8 cellular contexts compared by ENCODE assay signal in the genomic region with DNA sequence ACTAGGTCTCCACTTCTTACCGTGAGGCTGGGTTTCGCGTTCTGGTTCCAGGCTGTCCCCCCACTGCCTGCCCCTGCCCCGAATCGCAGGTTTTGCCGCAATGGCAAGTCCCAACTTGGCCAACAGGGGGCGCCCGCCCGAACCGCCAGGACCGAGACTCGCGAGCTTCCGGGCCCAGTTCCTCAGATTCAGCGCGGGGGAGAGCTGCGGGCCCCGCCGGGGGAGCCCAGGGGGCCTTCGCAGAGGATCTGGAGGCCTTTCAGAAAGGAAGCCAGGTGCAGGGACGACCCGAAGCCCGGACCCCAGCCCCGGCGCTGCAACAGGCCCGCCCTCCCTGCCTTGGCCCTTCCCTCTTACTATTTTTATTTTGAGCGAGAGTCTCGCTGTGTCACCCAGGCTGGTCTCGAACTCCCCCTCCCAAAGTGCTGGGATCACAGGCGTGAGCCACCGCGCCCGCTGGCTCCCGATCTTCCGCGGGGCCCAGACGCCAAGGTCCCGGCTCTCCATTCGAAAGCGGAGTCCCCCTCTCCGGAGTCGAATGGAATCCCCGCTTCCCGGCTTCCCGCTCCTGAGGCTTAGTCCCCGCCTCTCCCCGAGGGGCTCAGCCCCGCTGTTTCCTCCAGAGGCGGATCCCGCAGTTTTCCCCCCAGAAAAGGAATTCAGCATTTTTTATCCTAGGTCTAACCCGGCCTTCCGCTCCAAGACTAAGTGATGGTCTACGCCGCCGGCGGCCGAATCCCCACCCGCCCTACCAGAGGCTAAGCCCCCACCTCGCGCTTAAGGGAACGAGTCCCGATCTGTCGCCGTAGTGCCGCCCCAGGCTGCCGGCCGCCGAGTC. TPM values are rescaled to one million over a fixed set of nuclear protein-coding genes. Genes with fewer than 3 reads are reported as not detected.
DNase-seq lines count a peak whose midpoint lies in the region; ATAC-seq and TF ChIP-seq lines count a peak whose summit lies in the region.

No MANE protein-coding gene starts in this region.

- H3K36me3 ChIP-seq in CD8-positive, alpha-beta memory T cell (ENCODE audit: insufficient read depth, low read length), result no peaks in the 10 kb centered on the region
- no peaks in the 10 kb centered on the region for H3K36me3 ChIP-seq in KMS-11 (ENCODE audit: insufficient read depth)

- peak overlapping the region; percentile 83 for H3K27ac ChIP-seq in CD8-positive, alpha-beta memory T cell (ENCODE audit: low read depth, low read length)
- peak overlapping the region; percentile 32; the same call in 1 of the 2 replicates for H3K27ac ChIP-seq in KMS-11

- peak overlapping the region; percentile 95 for H2AFZ ChIP-seq in KMS-11 (ENCODE audit: low read depth)

- peak overlapping the region; percentile 79 for H3K9ac ChIP-seq in KMS-11

- H3K4me1 ChIP-seq in CD8-positive, alpha-beta memory T cell (ENCODE audit: insufficient read depth, low read length), result peaks cover 5% of the 10 kb centered on the region
- no peaks in the 10 kb centered on the region for H3K4me1 ChIP-seq in KMS-11 (ENCODE audit: low read depth, poor library complexity, severe bottlenecking)

- peak overlapping the region; percentile 84 for H3K4me3 ChIP-seq in CD8-positive, alpha-beta memory T cell (ENCODE audit: low read length)
- no peak overlapping the region for H3K4me3 ChIP-seq in KMS-11 (IDR thresholded peaks at IDR 0.05; ENCODE audit: insufficient read depth, low read depth, low read length)

- DNase-seq in CD8-positive, alpha-beta memory T cell, result peak; percentile 85 to 92 (median 87)
- DNase-seq in RKO (ENCODE audit: low spot score) (peak; percentile 88), fibroblast of the conjunctiva (ENCODE audit: low read depth) (peak; percentile 58), nephron progenitor cell (peak; percentile 96)
- DNase-seq in activated effector memory CD4-positive, alpha-beta T cell treated with Interleukin-2 at 50 U/mL for 16 hours, result peak; percentile 83

- H3K27me3 Mint-ChIP-seq in CD8-positive, alpha-beta memory T cell, result peaks cover 0 to 1% of the 10 kb centered on the region in 2 donors
- H3K27me3 Mint-ChIP-seq in nephron progenitor cell (ENCODE audit: low read depth, poor library complexity), result peaks cover 88% of the 10 kb centered on the region
- peaks cover 6% of the 10 kb centered on the region for H3K27me3 Mint-ChIP-seq in stimulated activated naive CD8-positive, alpha-beta T cell treated with anti-CD3 and anti-CD28 coated beads, Interleukin-15, Interleukin-2, amounts not matched to agents 100 ng/mL and 50 ng/mL, for 24 hours

- H4K20me1 ChIP-seq in KMS-11 (ENCODE audit: insufficient read depth), result no peaks in the 10 kb centered on the region

- H3K4me3 Mint-ChIP-seq in CD8-positive, alpha-beta memory T cell, result peak overlapping the region; percentile 73 to 96 (median 92)
- peak overlapping the region; percentile 90 for H3K4me3 Mint-ChIP-seq in nephron progenitor cell
- H3K4me3 Mint-ChIP-seq in stimulated activated naive CD8-positive, alpha-beta T cell treated with anti-CD3 and anti-CD28 coated beads, Interleukin-15, Interleukin-2, amounts not matched to agents 100 ng/mL and 50 ng/mL, for 24 hours, result peak overlapping the region; percentile 81

- peak overlapping the region; percentile 3 to 93 (median 87) for H3K27ac Mint-ChIP-seq in CD8-positive, alpha-beta memory T cell
- no peak overlapping the region for H3K27ac Mint-ChIP-seq in nephron progenitor cell
- peak overlapping the region; percentile 59 for H3K27ac Mint-ChIP-seq in stimulated activated naive CD8-positive, alpha-beta T cell treated with anti-CD3 and anti-CD28 coated beads, Interleukin-15, Interleukin-2, amounts not matched to agents 100 ng/mL and 50 ng/mL, for 24 hours

- H3K4me1 Mint-ChIP-seq in CD8-positive, alpha-beta memory T cell, result peaks cover 15 to 20% (median 16%) of the 10 kb centered on the region in 3 donors
- H3K4me1 Mint-ChIP-seq in nephron progenitor cell, result peaks cover 17% of the 10 kb centered on the region
- peaks cover 16% of the 10 kb centered on the region for H3K4me1 Mint-ChIP-seq in stimulated activated naive CD8-positive, alpha-beta T cell treated with anti-CD3 and anti-CD28 coated beads, Interleukin-15, Interleukin-2, amounts not matched to agents 100 ng/mL and 50 ng/mL, for 24 hours (ENCODE audit: low read depth)

- peaks cover 0 to 3% (median 0%) of the 10 kb centered on the region in 3 donors for H3K36me3 Mint-ChIP-seq in CD8-positive, alpha-beta memory T cell
- H3K36me3 Mint-ChIP-seq in nephron progenitor cell (ENCODE audit: low read depth), result no peaks in the 10 kb centered on the region
- no peaks in the 10 kb centered on the region for H3K36me3 Mint-ChIP-seq in stimulated activated naive CD8-positive, alpha-beta T cell treated with anti-CD3 and anti-CD28 coated beads, Interleukin-15, Interleukin-2, amounts not matched to agents 100 ng/mL and 50 ng/mL, for 24 hours (ENCODE audit: low read depth)

- no peaks in the 10 kb centered on the region for H3K27me3 ChIP-seq in CD8-positive, alpha-beta memory T cell (ENCODE audit: insufficient read depth, low read length, poor library complexity, severe bottlenecking)
- H3K27me3 ChIP-seq in KMS-11 (ENCODE audit: insufficient read depth, low read depth), result no peaks in the 10 kb centered on the region

- peak; percentile 68 for ATAC-seq in GM19463 (IDR thresholded peaks at IDR 0.05; ENCODE audit: unreplicated experiment)

- H3K4me2 ChIP-seq in KMS-11, result peak overlapping the region; percentile 63

- POLR2A ChIA-PET in CD8-positive, alpha-beta memory T cell (lab: Charles Lee), result interaction anchor here (1.6 to 1.9 kb wide), 2 partner anchors 54 to 127 kb away, joined by 5 to 11 read pairs; partner anchors contain the start of gene SNRPB

- no peaks in the 10 kb centered on the region for H3K9me3 Mint-ChIP-seq in CD8-positive, alpha-beta memory T cell
- H3K9me3 Mint-ChIP-seq in nephron progenitor cell, result no peaks in the 10 kb centered on the region
- no peaks in the 10 kb centered on the region for H3K9me3 Mint-ChIP-seq in stimulated activated naive CD8-positive, alpha-beta T cell treated with anti-CD3 and anti-CD28 coated beads, Interleukin-15, Interleukin-2, amounts not matched to agents 100 ng/mL and 50 ng/mL, for 24 hours

- CTCF ChIA-PET in CD8-positive, alpha-beta memory T cell (lab: Charles Lee), result interaction anchor here (0.6 to 5.8 kb wide), 15 partner anchors 8 to 149 kb away, joined by 3 to 89 read pairs (median 4); partner anchors contain the start of genes IDH3B, NOP56, SNRPB and ZNF343

- H3K9me3 ChIP-seq in CD8-positive, alpha-beta memory T cell (ENCODE audit: low read length), result no peaks in the 10 kb centered on the region

- TF ChIP-seq CTCF in KMS-11 (conservative IDR thresholded peaks at IDR 0.05; ENCODE audit: low read depth, low read length), result peak; percentile 85
- peak; percentile 95 for TF ChIP-seq CTCF in nephron progenitor cell (IDR thresholded peaks at IDR 0.05)

- no peaks in the 10 kb centered on the region for H3K79me2 ChIP-seq in KMS-11 (ENCODE audit: insufficient read depth, low read depth)

RNA-seq across cellular contexts. Expression of gene TMC2, which starts 11.7 kb away (rescaled TPM):
- total RNA-seq in CD8-positive, alpha-beta memory T cell, result not detected
- polyA plus RNA-seq in CD8-positive, alpha-beta memory T cell, result not detected

RNA-seq across cellular contexts. Expression of gene ZNF343, which starts 15.9 kb away (rescaled TPM):
- total RNA-seq in CD8-positive, alpha-beta memory T cell, result 10 to 100 TPM; 11.3 TPM
- polyA plus RNA-seq in CD8-positive, alpha-beta memory T cell, result 4.3 TPM

RNA-seq across cellular contexts. Expression of gene SNRPB, which starts 54.1 kb away (rescaled TPM):
- 100 to 1,000 TPM; 423 to 432 TPM for total RNA-seq in CD8-positive, alpha-beta memory T cell
- 291 TPM for polyA plus RNA-seq in CD8-positive, alpha-beta memory T cell
